In genomic region chr4:16162891-16163290, GRCh38 we compare ENCODE assay signal across 1 cellular context.
TF ChIP-seq lines count a peak whose summit lies in the region.

No MANE protein-coding gene starts in this region.

TF ChIP-seq in HepG2, 621 proteins besides CTCF, POLR2A, EP300 and RAD21 (continued from another document):
- TF ChIP-seq THAP7 (CRISPR knock-in tag; IDR thresholded peaks at IDR 0.05) (no peak), FIP1L1 (IDR thresholded peaks at IDR 0.05; ENCODE audit: borderline replicate concordance, insufficient read depth, low read depth, low read length) (no peak), ZNF720 (CRISPR knock-in tag; IDR thresholded peaks at IDR 0.05) (no peak), STAT5B (CRISPR knock-in tag; IDR thresholded peaks at IDR 0.05) (no peak)
